In genomic region chr7:43076189-43076605, GRCh38 we compare ENCODE assay signal across 9 cellular contexts. TPM values are rescaled to one million over a fixed set of nuclear protein-coding genes. Genes with fewer than 3 reads are reported as not detected.
A peak's percentile ranks its signal among the peaks of the same experiment; 100 is the strongest.
DNase-seq lines count a peak whose midpoint lies in the region; ATAC-seq and TF ChIP-seq lines count a peak whose summit lies in the region.
"Had no signal": no experiment of that assay in that cellular context is flagged by ENCODE, and none has a peak within 500 bp of the region (broad histone marks: within the 10 kb centered on the region; RNA-seq: fewer than 3 reads in every experiment).

No MANE protein-coding gene starts in this region.

- no peak overlapping the region for H2BK120ac ChIP-seq in IMR-90 (ENCODE audit: low read depth, low read length)

- no peak overlapping the region for H3K14ac ChIP-seq in IMR-90 (replicated peaks; ENCODE audit: low read depth, low read length)

- no peak for TF ChIP-seq RAD21 in IMR-90 (IDR thresholded peaks at IDR 0.05; ENCODE audit: low read length)

- H2BK20ac ChIP-seq in IMR-90 (ENCODE audit: low read depth, low read length), result no peak overlapping the region

- H3K4ac ChIP-seq in IMR-90 (ENCODE audit: low read depth, low read length), result no peak overlapping the region

- H4K8ac ChIP-seq in IMR-90 (ENCODE audit: low read depth in 2 of 2, low read length in 2 of 2), result no peak overlapping the region

- dilution Hi-C loops in IMR-90 (cut with HindIII; ENCODE audit: low sequenced_read_pairs, unreplicated experiment), result no loop called here

- no peak overlapping the region for H2AK9ac ChIP-seq in IMR-90 (replicated peaks; ENCODE audit: low read depth, low read length, poor library complexity)

- ATAC-seq in GM19463 (IDR thresholded peaks at IDR 0.05; ENCODE audit: unreplicated experiment) (peak; percentile 58), IMR-90 (ENCODE audit: low read depth) (no peak), gastroesophageal sphincter (no peak), HG02970 (IDR thresholded peaks at IDR 0.05; ENCODE audit: low FRiP score, unreplicated experiment) (no peak)

- H3K4me3 ChIP-seq in GM06990 (replicated peaks; ENCODE audit: low read depth, low read length) (no peak overlapping the region), IMR-90 (ENCODE audit: insufficient read depth, low read depth, low read length) (no peak overlapping the region), gastroesophageal sphincter (no peak overlapping the region)

- TF ChIP-seq POLR2A in IMR-90 (IDR thresholded peaks at IDR 0.05; ENCODE audit: low read depth, low read length) (no peak), gastroesophageal sphincter (IDR thresholded peaks at IDR 0.05) (no peak)

- H4K5ac ChIP-seq in IMR-90 (ENCODE audit: low read depth, low read length), result no peak overlapping the region

- H3K9me3 ChIP-seq in IMR-90 (ENCODE audit: control insufficient read depth, insufficient read depth, low read length), result no peaks in the 10 kb centered on the region
- H3K9me3 ChIP-seq in gastroesophageal sphincter, result no peaks in the 10 kb centered on the region

- no peak overlapping the region for H3K23ac ChIP-seq in IMR-90 (ENCODE audit: low read depth, low read length)

- H3K79me1 ChIP-seq in IMR-90 (ENCODE audit: low read depth in 1 of 2, low read length in 2 of 2), result no peaks in the 10 kb centered on the region

- H2AFZ ChIP-seq in IMR-90 (replicated peaks; ENCODE audit: low read length, poor library complexity), result no peak overlapping the region

- H3K27ac ChIP-seq in IMR-90 (ENCODE audit: insufficient read depth, low read length) (no peak overlapping the region), gastroesophageal sphincter (no peak overlapping the region)

- H3K27me3 ChIP-seq in GM06990 (replicated peaks; ENCODE audit: control insufficient read depth, insufficient read depth, low read length), result no peaks in the 10 kb centered on the region
- peaks cover 2% of the 10 kb centered on the region for H3K27me3 ChIP-seq in IMR-90 (ENCODE audit: control insufficient read depth, insufficient read depth, low read length)
- peaks cover 25% of the 10 kb centered on the region for H3K27me3 ChIP-seq in gastroesophageal sphincter

- H3K9me1 ChIP-seq in IMR-90 (ENCODE audit: insufficient read depth, low read length), result no peaks in the 10 kb centered on the region

- H3K56ac ChIP-seq in IMR-90 (ENCODE audit: extremely low read depth, insufficient read depth, low read length), result no peak overlapping the region

- H4K20me1 ChIP-seq in IMR-90 (ENCODE audit: insufficient read depth, low read length), result no peaks in the 10 kb centered on the region

- H3K36me3 ChIP-seq in GM06990 (ENCODE audit: control insufficient read depth, insufficient read depth, low read length), result no peaks in the 10 kb centered on the region
- no peaks in the 10 kb centered on the region for H3K36me3 ChIP-seq in IMR-90 (ENCODE audit: control insufficient read depth, insufficient read depth, low read length)
- H3K36me3 ChIP-seq in gastroesophageal sphincter, result no peaks in the 10 kb centered on the region

- BruUV-seq in IMR-90 (replicated peaks; lab: Mats Ljungman, UMichigan), result no TSS peak

- TF ChIP-seq EP300 in gastroesophageal sphincter (IDR thresholded peaks at IDR 0.05), result no peak

- H4K91ac ChIP-seq in IMR-90 (ENCODE audit: insufficient read depth, low read depth, low read length), result no peak overlapping the region

- CTCF ChIA-PET in IMR-90 (lab: Yijun Ruan, JAX), result interaction anchor here (0.6 kb wide), 1 partner anchor 624 kb away, joined by 4 read pairs; no protein-coding TSS in a partner anchor

- H2BK15ac ChIP-seq in IMR-90 (ENCODE audit: low read depth, low read length), result no peak overlapping the region

- H2BK5ac ChIP-seq in IMR-90 (ENCODE audit: low read depth, low read length, poor library complexity, severe bottlenecking), result no peak overlapping the region

- DNase-seq in GM06990 (ENCODE audit: extremely low read depth, insufficient read length) (peak; percentile 75), IMR-90 (peak; percentile 2), fibroblast of peridontal ligament (ENCODE audit: extremely low read depth) (peak; percentile 18), activated gamma-delta T cell treated with Interleukin-2 at 50 U/mL for 16 hours (no peak), NCI-H510A (lab: John Stamatoyannopoulos, UW) (no peak)

- H2AK5ac ChIP-seq in IMR-90 (ENCODE audit: low read depth, low read length), result no peak overlapping the region

- H3K9ac ChIP-seq in IMR-90 (ENCODE audit: low read depth, low read length), result no peak overlapping the region

- POLR2A ChIA-PET in IMR-90 (lab: Charles Lee; ENCODE audit: unreplicated experiment), result no interaction called here

- WGBS in IMR-90 (ENCODE audit: extremely low coverage in 2 of 2, insufficient read length in 1 of 2), 2 experiments, result no CpG with 5 or more reads among the region's 5 CpGs
- 76 to 84% methylated on average over 4 of the region's 5 CpGs for WGBS in gastroesophageal sphincter (ENCODE audit: low coverage in 1 of 2), 2 donors

- intact Hi-C loops in IMR-90 (cut with micrococcal nuclease), result no loop called here

- in situ Hi-C loops in IMR-90 (cut with MboI; ENCODE audit: low sequenced_read_pairs), result no loop called here

- TF ChIP-seq CTCF in GM06990 (IDR thresholded peaks at IDR 0.05; ENCODE audit: insufficient read depth, low read length, poor library complexity, severe bottlenecking) (no peak), IMR-90 (conservative IDR thresholded peaks at IDR 0.05; ENCODE audit: low read depth, low read length) (no peak), gastroesophageal sphincter (IDR thresholded peaks at IDR 0.05) (no peak)

- no peak overlapping the region for H3K4me2 ChIP-seq in IMR-90 (ENCODE audit: low read depth, low read length)

- H3K4me1 ChIP-seq in IMR-90 (ENCODE audit: control insufficient read depth, insufficient read depth, low read length) (no peaks in the 10 kb centered on the region), gastroesophageal sphincter (no peaks in the 10 kb centered on the region)

- no peak overlapping the region for H3K18ac ChIP-seq in IMR-90 (ENCODE audit: low read depth, low read length)

TF ChIP-seq in IMR-90, 13 proteins besides CTCF, POLR2A, EP300 and RAD21:
- TF ChIP-seq BHLHE40 (IDR thresholded peaks at IDR 0.05; ENCODE audit: low read depth, low read length) (no peak), RFX5 (IDR thresholded peaks at IDR 0.05; ENCODE audit: low read depth, low read length) (no peak), MXI1 (IDR thresholded peaks at IDR 0.05; ENCODE audit: borderline replicate concordance, low read depth, low read length) (no peak), CEBPB (IDR thresholded peaks at IDR 0.05; ENCODE audit: low read depth, low read length) (no peak), SMC3 (IDR thresholded peaks at IDR 0.05; ENCODE audit: low read depth, low read length) (no peak), FOS (IDR thresholded peaks at IDR 0.05; ENCODE audit: low read depth, low read length) (no peak)

RNA-seq across cellular contexts. Expression of gene HECW1, which starts 36.2 kb away (rescaled TPM):
- total RNA-seq in IMR-90 (2012; rRNA removed) (1.1 and 1.3 TPM in 2 replicates), gastroesophageal sphincter (under 1 TPM in 3 of 4 donors, not detected in 1; 0.04 to 0.31 (median 0.13) TPM)
- 0.56 and 0.95 TPM in 2 replicates for polyA plus RNA-seq in IMR-90 (2012; rRNA removed)
- polyA plus RNA-seq in IMR-90 (2012; cell fraction: cytosol; rRNA removed), result 0.28 and 0.78 TPM in 2 replicates
- polyA plus RNA-seq in IMR-90 (2012; cell fraction: nucleus; rRNA removed; ENCODE audit: low replicate concordance), result 0.63 and 1.1 TPM in 2 replicates
- total RNA-seq: glomerular endothelial cell had no signal

Comparison
In these comparisons a context has a peak if more than half of its experiments do, and no peak if none do; other contexts are left out.
1. DNase-seq: peak in GM06990 (single experiment), IMR-90 (single experiment) and fibroblast of peridontal ligament (single experiment); none in activated gamma-delta T cell treated with Interleukin-2 at 50 U/mL for 16 hours (single experiment) and NCI-H510A (single experiment).